11 cellular contexts compared by ENCODE assay signal in genomic region chr11:103730151-103730940, GRCh38.
A peak's percentile ranks its signal among the peaks of the same experiment; 100 is the strongest.
DNase-seq lines count a peak whose midpoint lies in the region; ATAC-seq and TF ChIP-seq lines count a peak whose summit lies in the region.
"Had no signal": no experiment of that assay in that cellular context is flagged by ENCODE, and none has a peak within 500 bp of the region (broad histone marks: within the 10 kb centered on the region; RNA-seq: fewer than 3 reads in every experiment).

No MANE protein-coding gene starts in this region.

- CTCF ChIA-PET in activated CD4-positive, alpha-beta T cell treated with anti-CD3 and anti-CD28 coated beads, Interleukin-2, amount 10 ng/mL, durations not matched to agents 7 days and 5 days (lab: Charles Lee) = no interaction called here

- H3K27me3 Mint-ChIP-seq in activated CD4-positive, alpha-beta T cell treated with anti-CD3 and anti-CD28 coated beads, Interleukin-2, amount 10 ng/mL, durations not matched to agents 7 days and 5 days = no peaks in the 10 kb centered on the region

- H3K27ac Mint-ChIP-seq in activated CD4-positive, alpha-beta T cell treated with anti-CD3 and anti-CD28 coated beads, Interleukin-2, amount 10 ng/mL, durations not matched to agents 7 days and 5 days = no peak overlapping the region

- H3K9me3 Mint-ChIP-seq in activated CD4-positive, alpha-beta T cell treated with anti-CD3 and anti-CD28 coated beads, Interleukin-2, amount 10 ng/mL, durations not matched to agents 7 days and 5 days = peaks cover 11% of the 10 kb centered on the region

- H3K36me3 Mint-ChIP-seq in activated CD4-positive, alpha-beta T cell treated with anti-CD3 and anti-CD28 coated beads, Interleukin-2, amount 10 ng/mL, durations not matched to agents 7 days and 5 days (ENCODE audit: low read depth) = no peaks in the 10 kb centered on the region

- no peak for TF ChIP-seq CTCF in cardiac fibroblast (IDR thresholded peaks at IDR 0.05; ENCODE audit: low read depth, low read length)

- no peak for ATAC-seq in GM19397 (IDR thresholded peaks at IDR 0.05; ENCODE audit: unreplicated experiment)

- H3K4me3 ChIP-seq in cardiac fibroblast (replicated peaks in 1 of 2; ENCODE audit: low read depth in 2 of 2, low read length in 2 of 2) = no peak overlapping the region
- H3K4me3 ChIP-seq: cardiac muscle cell, prostate gland, suprapubic skin had no signal

- H3K4me3 Mint-ChIP-seq in activated CD4-positive, alpha-beta T cell treated with anti-CD3 and anti-CD28 coated beads, Interleukin-2, amount 10 ng/mL, durations not matched to agents 7 days and 5 days = no peak overlapping the region

- DNase-seq in COLO829 (ENCODE audit: low spot score) (peak; percentile 45), NCI-H2171 treated with DMSO at 0.1 percent for 48 hours (lab: John Stamatoyannopoulos, UW) (peak; percentile 81), cardiac fibroblast (ENCODE audit: low read depth in 2 of 2) (peak; percentile 43 to 52), kidney tubule cell (ENCODE audit: low spot score) (peak; percentile 46), T1000 (lab: John Stamatoyannopoulos, UW) (no peak), activated gamma-delta T cell treated with Interleukin-2 at 50 U/mL for 16 hours (no peak)
- DNase-seq in activated CD4-positive, alpha-beta T cell treated with anti-CD3 and anti-CD28 coated beads, Interleukin-2, amount 10 ng/mL, durations not matched to agents 7 days and 5 days = no peak

- POLR2A ChIA-PET in activated CD4-positive, alpha-beta T cell treated with anti-CD3 and anti-CD28 coated beads, Interleukin-2, amount 10 ng/mL, durations not matched to agents 7 days and 5 days (lab: Charles Lee) = no interaction called here

- no peaks in the 10 kb centered on the region for H3K4me1 Mint-ChIP-seq in activated CD4-positive, alpha-beta T cell treated with anti-CD3 and anti-CD28 coated beads, Interleukin-2, amount 10 ng/mL, durations not matched to agents 7 days and 5 days

Comparison
In these comparisons a context has a peak if more than half of its experiments do, and no peak if none do; other contexts are left out.
1. DNase-seq: peak in COLO829 (single experiment), NCI-H2171 treated with DMSO at 0.1 percent for 48 hours (single experiment), cardiac fibroblast (2 of 2) and kidney tubule cell (single experiment); none in activated CD4-positive, alpha-beta T cell treated with anti-CD3 and anti-CD28 coated beads, Interleukin-2, amount 10 ng/mL, durations not matched to agents 7 days and 5 days (single experiment), T1000 (single experiment) and activated gamma-delta T cell treated with Interleukin-2 at 50 U/mL for 16 hours (single experiment).